ENCODE assay signal across 28 cellular contexts in genomic region chrX:97402333-97402732, GRCh38.
DNase-seq lines count a peak whose midpoint lies in the region; ATAC-seq and TF ChIP-seq lines count a peak whose summit lies in the region.
"Had no signal": no experiment of that assay in that cellular context is flagged by ENCODE, and none has a peak within 500 bp of the region (broad histone marks: within the 10 kb centered on the region; RNA-seq: fewer than 3 reads in every experiment).

No MANE protein-coding gene starts in this region.

- H3K9me3 ChIP-seq in T-helper 17 cell (ENCODE audit: control insufficient read depth, low read length, poor library complexity, severe bottlenecking) = no peaks in the 10 kb centered on the region
- H3K9me3 ChIP-seq: adrenal gland, ovary, SJCRH30 had no signal

- no peak overlapping the region for H3K4me3 ChIP-seq in fibroblast of pulmonary artery (replicated peaks; ENCODE audit: low read depth, low read length)
- H3K4me3 ChIP-seq: adrenal gland, ovary, SJCRH30 had no signal

- no peak overlapping the region for H3K4me3 Mint-ChIP-seq in activated CD4-positive, alpha-beta T cell treated with anti-CD3 and anti-CD28 coated beads for 36 hours
- H3K4me3 Mint-ChIP-seq in stimulated activated naive CD8-positive, alpha-beta T cell treated with anti-CD3 and anti-CD28 coated beads, Interleukin-15, Interleukin-2, amounts not matched to agents 100 ng/mL and 50 ng/mL, for 24 hours = no peak overlapping the region
- H3K4me3 Mint-ChIP-seq in T-helper 17 cell = no peak overlapping the region
- H3K4me3 Mint-ChIP-seq: CD4-positive, CD25-positive, alpha-beta regulatory T cell; memory B cell; neural crest cell; type B pancreatic cell; WTC11 had no signal

- CTCF ChIA-PET in activated CD4-positive, alpha-beta T cell treated with anti-CD3 and anti-CD28 coated beads for 36 hours (lab: Charles Lee) = no interaction called here

- no peak for ATAC-seq in activated CD4-positive, alpha-beta T cell treated with anti-CD3 and anti-CD28 coated beads for 36 hours
- ATAC-seq in stimulated activated naive CD8-positive, alpha-beta T cell treated with anti-CD3 and anti-CD28 coated beads, Interleukin-15, Interleukin-2, amounts not matched to agents 100 U/mL and 50 U/mL, for 24 hours = no peak
- ATAC-seq in GM21515 (IDR thresholded peaks at IDR 0.05; ENCODE audit: unreplicated experiment) = no peak
- no peak for ATAC-seq in T-helper 17 cell
- ATAC-seq: left colon, WTC11 had no signal

- H3K9me3 Mint-ChIP-seq in activated CD4-positive, alpha-beta T cell treated with anti-CD3 and anti-CD28 coated beads for 36 hours (ENCODE audit: low read depth) = no peaks in the 10 kb centered on the region
- no peaks in the 10 kb centered on the region for H3K9me3 Mint-ChIP-seq in stimulated activated naive CD8-positive, alpha-beta T cell treated with anti-CD3 and anti-CD28 coated beads, Interleukin-15, Interleukin-2, amounts not matched to agents 100 ng/mL and 50 ng/mL, for 24 hours
- H3K9me3 Mint-ChIP-seq: CD4-positive, CD25-positive, alpha-beta regulatory T cell; memory B cell; WTC11 had no signal

- H3K27ac Mint-ChIP-seq in activated CD4-positive, alpha-beta T cell treated with anti-CD3 and anti-CD28 coated beads for 36 hours = peak overlapping the region; percentile 72
- H3K27ac Mint-ChIP-seq in stimulated activated naive CD8-positive, alpha-beta T cell treated with anti-CD3 and anti-CD28 coated beads, Interleukin-15, Interleukin-2, amounts not matched to agents 100 ng/mL and 50 ng/mL, for 24 hours = peak overlapping the region; percentile 19
- no peak overlapping the region for H3K27ac Mint-ChIP-seq in T-helper 17 cell
- H3K27ac Mint-ChIP-seq: memory B cell, WTC11 had no signal

- TF ChIP-seq CTCF in fibroblast of pulmonary artery (IDR thresholded peaks at IDR 0.05; ENCODE audit: low read length, missing control alignments) = no peak

- POLR2A ChIA-PET in activated CD4-positive, alpha-beta T cell treated with anti-CD3 and anti-CD28 coated beads for 36 hours (lab: Charles Lee) = no interaction called here

- no peaks in the 10 kb centered on the region for H3K27me3 Mint-ChIP-seq in activated CD4-positive, alpha-beta T cell treated with anti-CD3 and anti-CD28 coated beads for 36 hours
- no peaks in the 10 kb centered on the region for H3K27me3 Mint-ChIP-seq in stimulated activated naive CD8-positive, alpha-beta T cell treated with anti-CD3 and anti-CD28 coated beads, Interleukin-15, Interleukin-2, amounts not matched to agents 100 ng/mL and 50 ng/mL, for 24 hours
- H3K27me3 Mint-ChIP-seq in T-helper 17 cell = no peaks in the 10 kb centered on the region
- H3K27me3 Mint-ChIP-seq: CD4-positive, CD25-positive, alpha-beta regulatory T cell; memory B cell; type B pancreatic cell had no signal

- no peak for DNase-seq in activated CD4-positive, alpha-beta T cell treated with anti-CD3 and anti-CD28 coated beads for 36 hours
- DNase-seq in activated CD4-positive, alpha-beta T cell treated with anti-CD3 and anti-CD28 coated beads, Interleukin-2, amount 50 U/mL, for 48 hours = no peak
- DNase-seq in stimulated activated naive CD8-positive, alpha-beta T cell treated with anti-CD3 and anti-CD28 coated beads, Interleukin-15, Interleukin-2, amounts not matched to agents 100 U/mL and 50 U/mL, for 24 hours = no peak
- DNase-seq in fibroblast of pulmonary artery (ENCODE audit: low read depth) (peak; percentile 42), T-helper 17 cell (no peak), NCI-H526 treated with DMSO at 0.1 percent for 48 hours (lab: John Stamatoyannopoulos, UW) (no peak)
- DNase-seq: activated CD4-positive, alpha-beta T cell treated with anti-CD3 and anti-CD28 coated beads, Interleukin-2, amount 50 U/mL, for 1 hour; activated naive CD4-positive, alpha-beta T cell treated with Interleukin-2 at 50 U/mL for 16 hours; adrenal gland; AML-193; brain microvascular endothelial cell; Calu3; left colon; NCI-H1048; NCI-H1694; NCI-H446 treated with DMSO at 0.1 percent for 48 hours; NCI-H82; ovary; SJCRH30; stimulated activated CD4-positive, alpha-beta T cell treated with anti-CD3 and anti-CD28 coated beads, Interleukin-4, amount 100 ng/mL, for 4 hours; SW 1271 had no signal

- no peaks in the 10 kb centered on the region for H3K36me3 Mint-ChIP-seq in activated CD4-positive, alpha-beta T cell treated with anti-CD3 and anti-CD28 coated beads for 36 hours (ENCODE audit: low read depth)
- H3K36me3 Mint-ChIP-seq in stimulated activated naive CD8-positive, alpha-beta T cell treated with anti-CD3 and anti-CD28 coated beads, Interleukin-15, Interleukin-2, amounts not matched to agents 100 ng/mL and 50 ng/mL, for 24 hours (ENCODE audit: low read depth) = peaks cover 3% of the 10 kb centered on the region
- peaks cover 2% of the 10 kb centered on the region for H3K36me3 Mint-ChIP-seq in T-helper 17 cell (ENCODE audit: low read depth)
- H3K36me3 Mint-ChIP-seq: CD4-positive, CD25-positive, alpha-beta regulatory T cell had no signal

- peaks cover 49% of the 10 kb centered on the region for H3K4me1 Mint-ChIP-seq in activated CD4-positive, alpha-beta T cell treated with anti-CD3 and anti-CD28 coated beads for 36 hours
- peaks cover 46% of the 10 kb centered on the region for H3K4me1 Mint-ChIP-seq in stimulated activated naive CD8-positive, alpha-beta T cell treated with anti-CD3 and anti-CD28 coated beads, Interleukin-15, Interleukin-2, amounts not matched to agents 100 ng/mL and 50 ng/mL, for 24 hours (ENCODE audit: low read depth)
- peaks cover 19% of the 10 kb centered on the region for H3K4me1 Mint-ChIP-seq in T-helper 17 cell

- intact Hi-C loops in activated CD4-positive, alpha-beta T cell treated with anti-CD3 and anti-CD28 coated beads for 36 hours (cut with DNase I, micrococcal nuclease) = loop anchor here in 1 of 2 experiments (5.0 kb wide), 2 partner anchors 190 to 365 kb away; no protein-coding TSS in a partner anchor
